ENCODE assay signal across 1 cellular context in the genomic region with DNA sequence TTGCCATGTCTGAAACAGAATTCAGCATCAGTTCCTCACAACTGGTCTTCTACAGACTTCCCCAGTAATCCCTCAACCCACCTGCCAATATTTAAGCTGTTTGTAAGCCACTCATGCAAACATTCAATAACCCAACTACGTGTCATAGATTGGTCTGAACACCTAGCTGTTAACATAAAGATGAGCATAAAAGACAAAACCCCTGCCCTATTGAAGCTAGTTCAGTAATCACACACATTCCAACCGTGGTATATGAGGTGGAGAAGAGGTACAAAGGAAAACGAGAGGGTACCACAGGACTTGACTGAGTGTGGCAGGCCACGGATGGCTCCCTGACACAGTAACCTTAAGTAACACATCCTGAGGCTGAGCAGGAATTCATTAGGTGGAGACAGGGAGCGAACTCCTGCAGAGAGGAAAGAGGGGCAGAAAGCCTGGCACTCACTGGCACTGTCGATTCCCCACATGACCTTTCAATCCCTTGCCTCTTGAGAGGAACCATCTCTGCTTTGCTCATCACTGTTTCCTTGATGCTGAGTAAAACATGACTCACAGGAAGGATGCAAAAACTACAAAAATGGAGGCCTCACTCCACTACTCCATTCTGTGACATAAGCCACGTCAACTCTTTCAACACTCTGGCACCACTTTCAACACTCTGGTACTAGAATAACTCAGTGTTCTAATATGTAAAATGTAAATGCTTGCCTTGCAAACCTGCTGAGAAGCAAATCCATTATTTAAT.
TF ChIP-seq lines count a peak whose summit lies in the region.

No MANE protein-coding gene starts in this region.

TF ChIP-seq in K562, 482 proteins besides CTCF, POLR2A, EP300 and RAD21:
- TF ChIP-seq, protein P1, sequence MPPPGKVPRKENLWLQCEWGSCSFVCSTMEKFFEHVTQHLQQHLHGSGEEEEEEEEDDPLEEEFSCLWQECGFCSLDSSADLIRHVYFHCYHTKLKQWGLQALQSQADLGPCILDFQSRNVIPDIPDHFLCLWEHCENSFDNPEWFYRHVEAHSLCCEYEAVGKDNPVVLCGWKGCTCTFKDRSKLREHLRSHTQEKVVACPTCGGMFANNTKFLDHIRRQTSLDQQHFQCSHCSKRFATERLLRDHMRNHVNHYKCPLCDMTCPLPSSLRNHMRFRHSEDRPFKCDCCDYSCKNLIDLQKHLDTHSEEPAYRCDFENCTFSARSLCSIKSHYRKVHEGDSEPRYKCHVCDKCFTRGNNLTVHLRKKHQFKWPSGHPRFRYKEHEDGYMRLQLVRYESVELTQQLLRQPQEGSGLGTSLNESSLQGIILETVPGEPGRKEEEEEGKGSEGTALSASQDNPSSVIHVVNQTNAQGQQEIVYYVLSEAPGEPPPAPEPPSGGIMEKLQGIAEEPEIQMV (tag; conservative IDR thresholded peaks at IDR 0.05; ENCODE audit: low read depth) = no peak
- TF ChIP-seq CBX2 (IDR thresholded peaks at IDR 0.05; ENCODE audit: insufficient read depth, low read length, poor library complexity, severe bottlenecking) (no peak), BRD4 (IDR thresholded peaks at IDR 0.05) (no peak), ZNF263 (CRISPR knock-in tag; IDR thresholded peaks at IDR 0.05; ENCODE audit: borderline replicate concordance) (no peak), DACH1 (IDR thresholded peaks at IDR 0.05; ENCODE audit: partially characterized antibody) (no peak), FOSL1 (tag; conservative IDR thresholded peaks at IDR 0.05) (peak; percentile 31; the same call in 1 of the 2 replicates)
- TF ChIP-seq, protein P2, sequence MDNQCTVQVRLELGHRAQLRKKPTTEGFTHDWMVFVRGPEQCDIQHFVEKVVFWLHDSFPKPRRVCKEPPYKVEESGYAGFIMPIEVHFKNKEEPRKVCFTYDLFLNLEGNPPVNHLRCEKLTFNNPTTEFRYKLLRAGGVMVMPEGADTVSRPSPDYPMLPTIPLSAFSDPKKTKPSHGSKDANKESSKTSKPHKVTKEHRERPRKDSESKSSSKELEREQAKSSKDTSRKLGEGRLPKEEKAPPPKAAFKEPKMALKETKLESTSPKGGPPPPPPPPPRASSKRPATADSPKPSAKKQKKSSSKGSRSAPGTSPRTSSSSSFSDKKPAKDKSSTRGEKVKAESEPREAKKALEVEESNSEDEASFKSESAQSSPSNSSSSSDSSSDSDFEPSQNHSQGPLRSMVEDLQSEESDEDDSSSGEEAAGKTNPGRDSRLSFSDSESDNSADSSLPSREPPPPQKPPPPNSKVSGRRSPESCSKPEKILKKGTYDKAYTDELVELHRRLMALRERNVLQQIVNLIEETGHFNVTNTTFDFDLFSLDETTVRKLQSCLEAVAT (IDR thresholded peaks at IDR 0.05) = no peak
- TF ChIP-seq, protein P3, sequence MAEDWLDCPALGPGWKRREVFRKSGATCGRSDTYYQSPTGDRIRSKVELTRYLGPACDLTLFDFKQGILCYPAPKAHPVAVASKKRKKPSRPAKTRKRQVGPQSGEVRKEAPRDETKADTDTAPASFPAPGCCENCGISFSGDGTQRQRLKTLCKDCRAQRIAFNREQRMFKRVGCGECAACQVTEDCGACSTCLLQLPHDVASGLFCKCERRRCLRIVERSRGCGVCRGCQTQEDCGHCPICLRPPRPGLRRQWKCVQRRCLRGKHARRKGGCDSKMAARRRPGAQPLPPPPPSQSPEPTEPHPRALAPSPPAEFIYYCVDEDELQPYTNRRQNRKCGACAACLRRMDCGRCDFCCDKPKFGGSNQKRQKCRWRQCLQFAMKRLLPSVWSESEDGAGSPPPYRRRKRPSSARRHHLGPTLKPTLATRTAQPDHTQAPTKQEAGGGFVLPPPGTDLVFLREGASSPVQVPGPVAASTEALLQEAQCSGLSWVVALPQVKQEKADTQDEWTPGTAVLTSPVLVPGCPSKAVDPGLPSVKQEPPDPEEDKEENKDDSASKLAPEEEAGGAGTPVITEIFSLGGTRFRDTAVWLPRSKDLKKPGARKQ (CRISPR knock-in tag; IDR thresholded peaks at IDR 0.05) = no peak
